Comparison of ENCODE assay signal across 28 cellular contexts in genomic region chr1:37259019-37259418, GRCh38.
"Had no signal": no experiment of that assay in that cellular context is flagged by ENCODE, and none has a peak within 500 bp of the region (broad histone marks: within the 10 kb centered on the region; RNA-seq: fewer than 3 reads in every experiment).

No MANE protein-coding gene starts in this region.

- H3K4me3 ChIP-seq: stomach, suprapubic skin, testis, thoracic aorta, thyroid gland, tibial artery, tibial nerve, upper lobe of left lung, upper lobe of right lung, uterus, vagina had no signal

- H3K27ac ChIP-seq: stomach, suprapubic skin, testis, thoracic aorta, thyroid gland, tibial artery, tibial nerve, upper lobe of left lung, upper lobe of right lung, uterus, vagina had no signal

- H3K27me3 ChIP-seq: testis, thyroid gland, upper lobe of left lung, vagina had no signal

- H3K4me3 Mint-ChIP-seq: stimulated activated effector memory CD8-positive, alpha-beta T cell treated with anti-CD3 and anti-CD28 coated beads, Interleukin-12 subunit alpha, Interleukin-12 subunit beta, amount 100 ng/mL, for 72 hours; stimulated activated memory B cell treated with anti-CD40 and anti-IgM and Interleukin-4, amounts not matched to agents 10 μg/mL and 1 μg/mL and 100 μg/mL, for 72 hours; stimulated activated naive B cell treated with anti-CD40 and anti-IgM and Interleukin-4, amounts not matched to agents 10 μg/mL and 1 μg/mL and 100 μg/mL, for 72 hours; stimulated activated naive CD8-positive, alpha-beta T cell treated with anti-CD3 and anti-CD28 coated beads, Interleukin-15, amount 100 ng/mL, for 72 hours; stimulated activated naive CD8-positive, alpha-beta T cell treated with anti-CD3 and anti-CD28 coated beads, Interleukin-15, Interleukin-2, amounts not matched to agents 100 ng/mL and 50 ng/mL, for 24 hours; type B pancreatic cell had no signal

- H3K27ac Mint-ChIP-seq: stimulated activated effector memory CD8-positive, alpha-beta T cell treated with anti-CD3 and anti-CD28 coated beads, Interleukin-12 subunit alpha, Interleukin-12 subunit beta, amount 100 ng/mL, for 72 hours; stimulated activated memory B cell treated with anti-CD40 and anti-IgM and Interleukin-4, amounts not matched to agents 10 μg/mL and 1 μg/mL and 100 μg/mL, for 72 hours; stimulated activated naive B cell treated with anti-CD40 and anti-IgM and Interleukin-4, amounts not matched to agents 10 μg/mL and 1 μg/mL and 100 μg/mL, for 72 hours; stimulated activated naive CD8-positive, alpha-beta T cell treated with anti-CD3 and anti-CD28 coated beads, Interleukin-15, amount 100 ng/mL, for 72 hours; stimulated activated naive CD8-positive, alpha-beta T cell treated with anti-CD3 and anti-CD28 coated beads, Interleukin-15, Interleukin-2, amounts not matched to agents 100 ng/mL and 50 ng/mL, for 24 hours; type B pancreatic cell had no signal

- H3K36me3 ChIP-seq: stomach, suprapubic skin, thoracic aorta, thyroid gland, tibial artery, tibial nerve, upper lobe of left lung, upper lobe of right lung, uterus, vagina had no signal

- H3K9me3 ChIP-seq: suprapubic skin, testis, thoracic aorta, thyroid gland, tibial nerve, upper lobe of left lung, upper lobe of right lung, uterus, vagina had no signal

- ATAC-seq: stimulated activated effector memory CD8-positive, alpha-beta T cell treated with anti-CD3 and anti-CD28 coated beads, Interleukin-12 subunit alpha, Interleukin-12 subunit beta, amount 100 ng/mL, for 72 hours; stimulated activated memory B cell treated with anti-CD40 and anti-IgM and Interleukin-4, amounts not matched to agents 10 μg/mL and 1 μg/mL and 100 μg/mL, for 72 hours; stimulated activated naive B cell treated with anti-CD40 and anti-IgM and Interleukin-4, amounts not matched to agents 10 μg/mL and 1 μg/mL and 100 μg/mL, for 72 hours; stimulated activated naive CD8-positive, alpha-beta T cell treated with anti-CD3 and anti-CD28 coated beads, Interleukin-15, amount 100 ng/mL, for 72 hours; stimulated activated naive CD8-positive, alpha-beta T cell treated with anti-CD3 and anti-CD28 coated beads, Interleukin-15, Interleukin-2, amounts not matched to agents 100 U/mL and 50 U/mL, for 24 hours; upper lobe of right lung had no signal

- DNase-seq: stimulated activated CD4-positive, alpha-beta T cell treated with anti-CD3 and anti-CD28 coated beads, Interleukin-2, amount 100 ng/mL, for 48 hours; stimulated activated CD4-positive, alpha-beta T cell treated with anti-CD3 and anti-CD28 coated beads, Interleukin-4, amount 100 ng/mL, for 1 hour; stimulated activated CD4-positive, alpha-beta T cell treated with anti-CD3 and anti-CD28 coated beads, Interleukin-4, amount 100 ng/mL, for 24 hours; stimulated activated CD4-positive, alpha-beta T cell treated with anti-CD3 and anti-CD28 coated beads, Interleukin-4, amount 100 ng/mL, for 4 hours; stimulated activated CD8-positive, alpha-beta memory T cell treated with anti-CD3 and anti-CD28 coated beads, Interleukin-4, amount 100 ng/mL, for 48 hours; stimulated activated naive B cell treated with anti-CD40 and anti-IgM and Interleukin-4, amounts not matched to agents 10 μg/mL and 1 μg/mL and 100 μg/mL, for 72 hours; stimulated activated naive CD4-positive, alpha-beta T cell; stimulated activated naive CD4-positive, alpha-beta T cell treated with Interleukin-2 at 50 U/mL for 16 hours; stimulated activated naive CD8-positive, alpha-beta T cell treated with anti-CD3 and anti-CD28 coated beads, Interleukin-15, amount 100 ng/mL, for 72 hours; stimulated activated naive CD8-positive, alpha-beta T cell treated with anti-CD3 and anti-CD28 coated beads, Interleukin-15, Interleukin-2, amounts not matched to agents 100 U/mL and 50 U/mL, for 24 hours; stomach; substantia nigra; testis; thyroid gland; tibial artery; trophoblast cell; upper lobe of left lung; upper lobe of right lung; uterus had no signal

- H3K36me3 Mint-ChIP-seq: stimulated activated effector memory CD8-positive, alpha-beta T cell treated with anti-CD3 and anti-CD28 coated beads, Interleukin-12 subunit alpha, Interleukin-12 subunit beta, amount 100 ng/mL, for 72 hours; stimulated activated memory B cell treated with anti-CD40 and anti-IgM and Interleukin-4, amounts not matched to agents 10 μg/mL and 1 μg/mL and 100 μg/mL, for 72 hours; stimulated activated naive B cell treated with anti-CD40 and anti-IgM and Interleukin-4, amounts not matched to agents 10 μg/mL and 1 μg/mL and 100 μg/mL, for 72 hours; type B pancreatic cell had no signal

- H3K4me1 Mint-ChIP-seq: stimulated activated effector memory CD8-positive, alpha-beta T cell treated with anti-CD3 and anti-CD28 coated beads, Interleukin-12 subunit alpha, Interleukin-12 subunit beta, amount 100 ng/mL, for 72 hours; stimulated activated naive CD8-positive, alpha-beta T cell treated with anti-CD3 and anti-CD28 coated beads, Interleukin-15, amount 100 ng/mL, for 72 hours had no signal

- H3K4me1 ChIP-seq: stomach, suprapubic skin, testis, thyroid gland, tibial artery, upper lobe of left lung, upper lobe of right lung, uterus, vagina had no signal

- FAIRE-seq: urothelium cell line had no signal

- H3K9me3 Mint-ChIP-seq: stimulated activated naive CD8-positive, alpha-beta T cell treated with anti-CD3 and anti-CD28 coated beads, Interleukin-15, Interleukin-2, amounts not matched to agents 100 ng/mL and 50 ng/mL, for 24 hours; type B pancreatic cell had no signal
